Comparison of ENCODE assay signal across 16 cellular contexts in the genomic region with DNA sequence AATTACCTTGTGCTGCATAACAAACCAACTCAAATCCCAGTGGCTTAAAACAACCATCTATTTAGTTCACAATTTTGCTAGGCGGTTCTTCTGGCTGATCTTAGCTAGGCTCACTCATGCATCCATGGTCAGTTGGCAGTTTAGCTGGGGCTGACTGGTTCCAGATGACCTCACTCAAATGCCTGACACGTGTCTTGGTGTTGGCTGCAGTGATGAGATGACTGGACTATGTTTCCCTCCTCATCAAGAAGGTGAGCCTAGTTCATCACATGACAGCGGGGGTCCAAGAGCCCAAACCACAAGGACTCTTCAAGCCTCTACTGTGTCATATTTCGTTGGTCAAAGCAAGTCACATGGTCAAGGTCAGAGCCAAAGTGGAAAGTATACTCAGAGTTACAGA. TPM values are rescaled to one million over a fixed set of nuclear protein-coding genes. Genes with fewer than 3 reads are reported as not detected.
DNase-seq lines count a peak whose midpoint lies in the region; ATAC-seq, FAIRE-seq and TF ChIP-seq lines count a peak whose summit lies in the region.
"Had no signal": no experiment of that assay in that cellular context is flagged by ENCODE, and none has a peak within 500 bp of the region (broad histone marks: within the 10 kb centered on the region; RNA-seq: fewer than 3 reads in every experiment).

No MANE protein-coding gene starts in this region.

- H3K9me3 ChIP-seq in breast epithelium (no peaks in the 10 kb centered on the region), K562 (replicated peaks; ENCODE audit: control insufficient read depth, insufficient read depth, low read depth, low read length) (peaks cover 2% of the 10 kb centered on the region)

- H3K4me1 Mint-ChIP-seq in MCF 10A (ENCODE audit: insufficient read depth, unreplicated experiment), result peaks cover 24% of the 10 kb centered on the region
- H3K4me1 Mint-ChIP-seq: activated naive CD4-positive, alpha-beta T cell treated with anti-CD3 and anti-CD28 coated beads, Interleukin-2, amount 10 ng/mL, durations not matched to agents 7 days and 5 days had no signal

- ATAC-seq in HG03342 (IDR thresholded peaks at IDR 0.05; ENCODE audit: unreplicated experiment) (peak; percentile 64), K562 (peak; percentile 58; the same call in 2 of the 3 replicates)

- no peaks in the 10 kb centered on the region for H3K36me3 ChIP-seq in breast epithelium
- no peaks in the 10 kb centered on the region for H3K36me3 ChIP-seq in K562 (ENCODE audit: control insufficient read depth, insufficient read depth, low read length)

- WGBS in K562 (ENCODE audit: insufficient coverage, low coverage, missing lambda C conversion rate), result 16% methylated on average over 4 of the region's 4 CpGs

- H3K9me1 ChIP-seq in K562 (ENCODE audit: control insufficient read depth, insufficient read depth, low read length), result no peaks in the 10 kb centered on the region

- TF ChIP-seq POLR2A in breast epithelium (IDR thresholded peaks at IDR 0.05) (no peak), K562 (conservative IDR thresholded peaks at IDR 0.05) (no peak)

- intact Hi-C loops in MCF 10A (cut with micrococcal nuclease), result no loop called here
- intact Hi-C loops in breast epithelium (cut with DNase I; ENCODE audit: low total_unique reads), result no loop called here
- intact Hi-C loops in K562 (cut with micrococcal nuclease), result no loop called here

- in situ Hi-C loops in K562 (cut with MboI), result no loop called here

- no peaks in the 10 kb centered on the region for H3K27me3 Mint-ChIP-seq in MCF 10A (ENCODE audit: insufficient read depth, unreplicated experiment)
- H3K27me3 Mint-ChIP-seq: activated naive CD4-positive, alpha-beta T cell treated with anti-CD3 and anti-CD28 coated beads, Interleukin-2, amount 10 ng/mL, durations not matched to agents 7 days and 5 days had no signal

- H4K20me1 ChIP-seq in K562 (replicated peaks; ENCODE audit: control insufficient read depth, insufficient read depth, low read length), result no peaks in the 10 kb centered on the region

- H3K4me3 ChIP-seq in breast epithelium (no peak overlapping the region), K562 (no peak overlapping the region)
- H3K4me3 ChIP-seq: coronary artery had no signal

- BruUV-seq in MCF 10A (replicated peaks; lab: Mats Ljungman, UMichigan) (no TSS peak), K562 (replicated peaks; lab: Mats Ljungman, UMichigan) (no TSS peak)

- FAIRE-seq in K562 (lab: Jason Lieb, UNC) (no peak), urothelium cell line (lab: Jason Lieb, UNC) (peak; percentile 13)
- FAIRE-seq: A204.1 had no signal

- DNase-seq in MCF 10A (ENCODE audit: unreplicated experiment) (peak; percentile 16), breast epithelium (ENCODE audit: low spot score in 2 of 2) (no peak), K562 (ENCODE audit: extremely low read depth in 1 of 4, low spot score in 3 of 4) (peak in 1 of 4 experiments; percentile 40), urothelium cell line (ENCODE audit: low spot score) (no peak), NCI-H748 (lab: John Stamatoyannopoulos, UW; ENCODE audit: unreplicated experiment) (no peak), NCI-H1092 treated with DMSO at 0.1 percent for 48 hours (lab: John Stamatoyannopoulos, UW) (no peak), hepatic stellate cell (ENCODE audit: low spot score) (no peak)
- DNase-seq: activated CD4-positive, alpha-beta T cell treated with anti-CD3 and anti-CD28 coated beads, Interleukin-2, amount 50 U/mL, for 4 hours; activated naive CD4-positive, alpha-beta T cell treated with anti-CD3 and anti-CD28 coated beads, Interleukin-2, amount 10 ng/mL, durations not matched to agents 7 days and 5 days; NCI-H187; stimulated activated CD4-positive, alpha-beta T cell treated with anti-CD3 and anti-CD28 coated beads, Interleukin-4, amount 100 ng/mL, for 4 hours; substantia nigra; T-helper 1 cell had no signal

- H3K27ac Mint-ChIP-seq in MCF 10A (ENCODE audit: low read depth, unreplicated experiment), result peak overlapping the region; percentile 19
- H3K27ac Mint-ChIP-seq: activated naive CD4-positive, alpha-beta T cell treated with anti-CD3 and anti-CD28 coated beads, Interleukin-2, amount 10 ng/mL, durations not matched to agents 7 days and 5 days had no signal

- CTCF ChIA-PET in MCF 10A (lab: Yijun Ruan, JAX), result interaction anchor here (0.6 kb wide), 1 partner anchor 42 kb away, joined by 3 read pairs; no protein-coding TSS in a partner anchor
- CTCF ChIA-PET in K562 (lab: Yijun Ruan, JAX; ENCODE audit: low intra/inter-chr PET ratio), result no interaction called here

- no peak overlapping the region for H3K4me3 Mint-ChIP-seq in MCF 10A (ENCODE audit: unreplicated experiment)
- H3K4me3 Mint-ChIP-seq: activated naive CD4-positive, alpha-beta T cell treated with anti-CD3 and anti-CD28 coated beads, Interleukin-2, amount 10 ng/mL, durations not matched to agents 7 days and 5 days had no signal

- H3K4me2 ChIP-seq in K562 (ENCODE audit: insufficient read depth, low read length), result no peak overlapping the region

- H3K9ac ChIP-seq in K562 (ENCODE audit: insufficient read depth in 1 of 2, low read depth in 2 of 2, low read length in 2 of 2), result no peak overlapping the region

- TF ChIP-seq CTCF in MCF 10A (IDR thresholded peaks at IDR 0.05; ENCODE audit: unreplicated experiment) (no peak), breast epithelium (IDR thresholded peaks at IDR 0.05) (no peak), K562 (IDR thresholded peaks at IDR 0.05 in 2 of 3, conservative IDR thresholded peaks at IDR 0.05 in 1 of 3; ENCODE audit: insufficient read depth in 2 of 3, low read depth in 1 of 3, low read length in 3 of 3) (no peak)

- H3K36me3 Mint-ChIP-seq in MCF 10A (ENCODE audit: insufficient read depth, unreplicated experiment), result no peaks in the 10 kb centered on the region

- H3K27me3 ChIP-seq in breast epithelium, result no peaks in the 10 kb centered on the region
- H3K27me3 ChIP-seq in K562 (ENCODE audit: control insufficient read depth in 2 of 2, insufficient read depth in 2 of 2, low read length in 2 of 2), result no peaks in the 10 kb centered on the region

- H3K79me2 ChIP-seq in K562 (ENCODE audit: control insufficient read depth, insufficient read depth, low read length), result no peaks in the 10 kb centered on the region

- no peaks in the 10 kb centered on the region for H3K9me3 Mint-ChIP-seq in MCF 10A (ENCODE audit: unreplicated experiment)

- POLR2A ChIA-PET in MCF 10A (lab: Yijun Ruan, JAX), result interaction anchor here (4.8 to 11.8 kb wide), 2 partner anchors 42 to 91 kb away, joined by 49 to 151 read pairs; partner anchors contain the start of genes ACTR3 and SLC35F5
- POLR2A ChIA-PET in K562 (lab: Yijun Ruan, JAX), result interaction anchor here (0.6 kb wide), 1 partner anchor 19 kb away, joined by 3 read pairs; no protein-coding TSS in a partner anchor

- H3K4me1 ChIP-seq in breast epithelium, result no peaks in the 10 kb centered on the region
- peaks cover 0 to 13% of the 10 kb centered on the region in 2 experiments; a peak in 2 of 5 replicates for H3K4me1 ChIP-seq in K562 (replicated peaks in 1 of 2; ENCODE audit: control insufficient read depth in 2 of 2, insufficient read depth in 2 of 2, low read length in 2 of 2)

- no peak for TF ChIP-seq EP300 in K562 (IDR thresholded peaks at IDR 0.05; ENCODE audit: low read length)

- no peak for TF ChIP-seq RAD21 in K562 (CRISPR knock-in tag; conservative IDR thresholded peaks at IDR 0.05 in 1 of 2, IDR thresholded peaks at IDR 0.05 in 1 of 2)

- no peak overlapping the region for H3K27ac ChIP-seq in breast epithelium
- H3K27ac ChIP-seq in K562 (ENCODE audit: extremely low read depth, low read depth, low read length), result no peak overlapping the region
- H3K27ac ChIP-seq: coronary artery had no signal

- H2AFZ ChIP-seq in K562 (ENCODE audit: low read depth, low read length), result peak overlapping the region; percentile 37

TF ChIP-seq in K562, 482 proteins besides CTCF, POLR2A, EP300 and RAD21 (continues in another document):
- TF ChIP-seq POLR2G (IDR thresholded peaks at IDR 0.05; ENCODE audit: low read depth, low read length) (no peak), EHMT2 (IDR thresholded peaks at IDR 0.05) (0 out of 2 replicates have a peak, but pooled peaks have one; percentile 38), FOSL1 (tag; conservative IDR thresholded peaks at IDR 0.05) (peak; percentile 26; the same call in 1 of the 2 replicates), STAG1 (CRISPR knock-in tag; IDR thresholded peaks at IDR 0.05; ENCODE audit: borderline replicate concordance) (no peak), RAD51 (IDR thresholded peaks at IDR 0.05; ENCODE audit: borderline replicate concordance, low read depth) (peak; percentile 63; the same call in 1 of the 2 replicates), ATF7 (IDR thresholded peaks at IDR 0.05) (peak; percentile 58; the same call in 1 of the 2 replicates), JUN (IDR thresholded peaks at IDR 0.05; ENCODE audit: borderline replicate concordance, low read depth, low read length) (peak; percentile 70; the same call in 1 of the 2 replicates), JUN (CRISPR knock-in tag; IDR thresholded peaks at IDR 0.05; ENCODE audit: borderline replicate concordance) (no peak), THRAP3 (IDR thresholded peaks at IDR 0.05; ENCODE audit: borderline replicate concordance) (no peak)

RNA-seq across cellular contexts. Expression of gene ACTR3, which starts 42.7 kb away (rescaled TPM):
- total RNA-seq in MCF 10A (2022), result 260 and 311 TPM in 2 replicates
- 100 to 1,000 TPM in 2 of 3 donors, 10 to 100 TPM in 1; 98.4 to 150 (median 117) TPM for total RNA-seq in breast epithelium
- 59.8 and 145 TPM in 2 replicates for total RNA-seq in K562 (2011; cell fraction: chromatin; rRNA removed; ENCODE audit: low replicate concordance)
- total RNA-seq in K562 (2011; cell fraction: nucleolus; rRNA removed), result 44.6 and 49.2 TPM in 2 replicates
- 65.8 and 108 TPM in 2 replicates for total RNA-seq in K562 (2011; cell fraction: nucleoplasm; rRNA removed)
- 142 and 192 TPM in 2 replicates for total RNA-seq in K562 (2014; rRNA removed)
- total RNA-seq in K562 (2014; rRNA removed; fragmentation: Illumina TruSeq; extraction: Trizol), result 273 and 317 TPM in 2 replicates
- total RNA-seq in K562 (2015; rRNA removed; fragmentation: Illumina TruSeq; extraction: Trizol), result 263 and 277 TPM in 2 replicates
- total RNA-seq in K562 (2021), result 307 and 310 TPM in 2 replicates
- polyA plus RNA-seq in K562 (2011; rRNA removed), result 246 and 354 TPM in 2 replicates
- polyA plus RNA-seq in K562 (2011; cell fraction: cytosol; rRNA removed), result 68.8 and 143 TPM in 2 replicates
- 48.3 and 83.7 TPM in 2 replicates for polyA plus RNA-seq in K562 (2011; cell fraction: nucleus; rRNA removed)
- polyA plus RNA-seq in K562 (2012), result 219 and 220 TPM in 2 replicates
- polyA plus RNA-seq in K562 (2014; fragmentation: Illumina TruSeq; extraction: Trizol), result 236 and 249 TPM in 2 replicates
- 10 to 100 TPM; 49.0 to 65.1 TPM for polyA plus RNA-seq in K562 (2014; fragmentation: Nextera tagmentation; extraction: Ambion mirVana)
- 205 and 213 TPM in 2 replicates for polyA plus RNA-seq in K562 (2014; rRNA removed)
- polyA minus RNA-seq in K562 (2011; rRNA and poly(A)+ RNA removed), result 455 and 468 TPM in 2 replicates
- polyA minus RNA-seq in K562 (2011; cell fraction: cytosol; rRNA and poly(A)+ RNA removed), result 213 and 229 TPM in 2 replicates
- 50.5 and 86.9 TPM in 2 replicates for polyA minus RNA-seq in K562 (2011; cell fraction: nucleus; rRNA and poly(A)+ RNA removed)
